23 cellular contexts compared by ENCODE assay signal in the genomic region with DNA sequence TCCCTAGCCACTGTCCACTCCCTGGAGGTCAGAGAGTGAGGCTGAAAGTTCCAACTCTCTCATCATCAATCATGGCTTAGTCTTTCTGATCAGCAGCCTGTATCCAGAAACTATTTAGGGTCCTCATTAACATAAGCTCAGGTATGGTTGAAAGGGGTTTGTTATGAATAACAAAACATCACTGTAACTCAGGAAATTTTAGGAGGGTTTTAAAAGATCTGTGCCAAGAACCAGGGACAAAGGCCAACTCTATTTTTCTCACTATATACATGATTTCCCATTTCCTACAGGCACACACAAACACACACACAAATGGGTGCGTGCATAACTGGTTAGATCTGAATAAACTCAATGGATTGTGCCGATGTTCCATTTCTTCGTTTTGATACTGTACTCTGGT.
"Had no signal": no experiment of that assay in that cellular context is flagged by ENCODE, and none has a peak within 500 bp of the region (broad histone marks: within the 10 kb centered on the region; RNA-seq: fewer than 3 reads in every experiment).

No MANE protein-coding gene starts in this region.

- H3K4me3 ChIP-seq: MG63, SJSA1, SK-N-MC had no signal

- ATAC-seq: HepG2 had no signal

- H3K36me3 ChIP-seq: MG63, SJSA1 had no signal

- H3K9me3 ChIP-seq: MG63, SJSA1 had no signal

- H3K27ac ChIP-seq: SJSA1, SK-N-MC had no signal

- H3K27me3 ChIP-seq: MG63, SJSA1 had no signal

- DNase-seq: IMR-90, Karpas-422, KG1, MG63, NCI-H1092, NCI-H1105 treated with DMSO at 0.1 percent for 48 hours, NCI-H1417 treated with DMSO at 0.1 percent for 48 hours, NCI-H146, NCI-H1694 treated with DMSO at 0.1 percent for 48 hours, NCI-H1930, NCI-H2081, NCI-H2107, NCI-H2227 treated with DMSO at 0.1 percent for 48 hours, NCI-H524, NCI-H526 treated with DMSO at 0.1 percent for 48 hours, NCI-H774, Right ventricle myocardium superior, RPMI8226, SIG-M5 had no signal

- FAIRE-seq: HepG2, RCC 7860 had no signal
